8 cellular contexts compared by ENCODE assay signal in genomic region chr6:24910331-24910849, GRCh38. TPM values are rescaled to one million over a fixed set of nuclear protein-coding genes. Genes with fewer than 3 reads are reported as not detected.
A peak's percentile ranks its signal among the peaks of the same experiment; 100 is the strongest.
DNase-seq lines count a peak whose midpoint lies in the region; ATAC-seq and TF ChIP-seq lines count a peak whose summit lies in the region.

No MANE protein-coding gene starts in this region.

- TF ChIP-seq CTCF in heart right ventricle (IDR thresholded peaks at IDR 0.05) (peak in 5 of 9 donors; percentile 23 to 52 (median 40)), psoas muscle (IDR thresholded peaks at IDR 0.05) (peak; percentile 15)

- H3K27ac ChIP-seq in heart right ventricle (peak overlapping the region in 9 of 10 donors; percentile 63 to 82 (median 72)), psoas muscle (peak overlapping the region; percentile 87)

- intact Hi-C loops in activated T-helper 1 cell treated with anti-CD3 and anti-CD28 coated beads, Interleukin-12 subunit alpha, Interleukin-12 subunit beta, Interleukin-2, Interleukin-4 antibody, amounts not matched to agents 30 ng/mL and 10 ng/mL and 1 ng/mL, durations not matched to agents 14 hours and 24 hours and 36 hours (cut with micrococcal nuclease): no loop called here
- intact Hi-C loops in heart right ventricle (cut with DNase I) (loop anchor here in 1 of 10 donors (5.0 kb wide), 1 partner anchor 53 kb away; no protein-coding TSS in a partner anchor), psoas muscle (cut with DNase I) (loop anchor here in 1 of 2 donors (5.0 kb wide), 1 partner anchor 77 kb away; no protein-coding TSS in a partner anchor)

- ATAC-seq in HG03521 (IDR thresholded peaks at IDR 0.05; ENCODE audit: unreplicated experiment) (peak; percentile 50), heart right ventricle (peak; percentile 15 to 76 (median 59)), psoas muscle (peak; percentile 29 to 69 (median 48)), HG03378 (IDR thresholded peaks at IDR 0.05; ENCODE audit: unreplicated experiment) (no peak)

- no peaks in the 10 kb centered on the region for H3K27me3 Mint-ChIP-seq in activated T-helper 1 cell treated with anti-CD3 and anti-CD28 coated beads, Interleukin-12 subunit alpha, Interleukin-12 subunit beta, Interleukin-2, Interleukin-4 antibody, amounts not matched to agents 30 ng/mL and 10 ng/mL and 1 ng/mL, durations not matched to agents 14 hours and 24 hours and 36 hours (ENCODE audit: insufficient read depth)

- 3 to 5% methylated on average over 29 of the region's 29 CpGs for whole genome bisulfite sequencing in heart right ventricle, 2 donors
- WGBS in psoas muscle, 3 donors: 1 to 2% (median 1%) methylated on average over 28 to 29 of the region's 29 CpGs

- H3K27ac Mint-ChIP-seq in activated T-helper 1 cell treated with anti-CD3 and anti-CD28 coated beads, Interleukin-12 subunit alpha, Interleukin-12 subunit beta, Interleukin-2, Interleukin-4 antibody, amounts not matched to agents 30 ng/mL and 10 ng/mL and 1 ng/mL, durations not matched to agents 14 hours and 24 hours and 36 hours: peak overlapping the region; percentile 93

- H3K4me3 ChIP-seq in heart right ventricle (peak overlapping the region; percentile 50 to 81 (median 70)), psoas muscle (peak overlapping the region; percentile 82)

- peaks cover 0 to 68% (median 35%) of the 10 kb centered on the region in 9 donors for H3K4me1 ChIP-seq in heart right ventricle
- peaks cover 46% of the 10 kb centered on the region for H3K4me1 ChIP-seq in psoas muscle

- no peaks in the 10 kb centered on the region for H3K9me3 Mint-ChIP-seq in activated T-helper 1 cell treated with anti-CD3 and anti-CD28 coated beads, Interleukin-12 subunit alpha, Interleukin-12 subunit beta, Interleukin-2, Interleukin-4 antibody, amounts not matched to agents 30 ng/mL and 10 ng/mL and 1 ng/mL, durations not matched to agents 14 hours and 24 hours and 36 hours

- H3K36me3 Mint-ChIP-seq in activated T-helper 1 cell treated with anti-CD3 and anti-CD28 coated beads, Interleukin-12 subunit alpha, Interleukin-12 subunit beta, Interleukin-2, Interleukin-4 antibody, amounts not matched to agents 30 ng/mL and 10 ng/mL and 1 ng/mL, durations not matched to agents 14 hours and 24 hours and 36 hours (ENCODE audit: low read depth): peaks cover 28% of the 10 kb centered on the region

- peak; percentile 48 for DNase-seq in NCI-H1092 treated with DMSO at 0.1 percent for 48 hours (lab: John Stamatoyannopoulos, UW)
- DNase-seq in NCI-H1092 (lab: John Stamatoyannopoulos, UW): no peak
- no peak for DNase-seq in activated T-helper 1 cell treated with anti-CD3 and anti-CD28 coated beads, Interleukin-12 subunit alpha, Interleukin-12 subunit beta, Interleukin-2, Interleukin-4 antibody, amounts not matched to agents 30 ng/mL and 10 ng/mL and 1 ng/mL, durations not matched to agents 14 hours and 24 hours and 36 hours (ENCODE audit: low spot score)
- DNase-seq in heart right ventricle: peak; percentile 20 to 26
- DNase-seq in psoas muscle: peak in 1 of 2 donors; percentile 67
- DNase-seq in midbrain (lab: John Stamatoyannopoulos, UW): no peak

- H3K36me3 ChIP-seq in heart right ventricle: no peaks in the 10 kb centered on the region
- no peaks in the 10 kb centered on the region for H3K36me3 ChIP-seq in psoas muscle (ENCODE audit: insufficient read depth in 1 of 2, low read depth in 1 of 2)

- H3K4me1 Mint-ChIP-seq in activated T-helper 1 cell treated with anti-CD3 and anti-CD28 coated beads, Interleukin-12 subunit alpha, Interleukin-12 subunit beta, Interleukin-2, Interleukin-4 antibody, amounts not matched to agents 30 ng/mL and 10 ng/mL and 1 ng/mL, durations not matched to agents 14 hours and 24 hours and 36 hours (ENCODE audit: low read depth): peaks cover 89% of the 10 kb centered on the region

- H3K27me3 ChIP-seq in heart right ventricle: no peaks in the 10 kb centered on the region
- H3K27me3 ChIP-seq in psoas muscle (ENCODE audit: insufficient read depth in 3 of 3, low read length in 2 of 3): no peaks in the 10 kb centered on the region

- H3K9me3 ChIP-seq in heart right ventricle (no peaks in the 10 kb centered on the region), psoas muscle (no peaks in the 10 kb centered on the region)

- H3K4me3 Mint-ChIP-seq in activated T-helper 1 cell treated with anti-CD3 and anti-CD28 coated beads, Interleukin-12 subunit alpha, Interleukin-12 subunit beta, Interleukin-2, Interleukin-4 antibody, amounts not matched to agents 30 ng/mL and 10 ng/mL and 1 ng/mL, durations not matched to agents 14 hours and 24 hours and 36 hours: peak overlapping the region; percentile 89

RNA-seq across cellular contexts. Expression of gene RIPOR2, which starts 25.4 kb away (rescaled TPM):
- 30.8 and 31.1 TPM in 2 replicates for total RNA-seq in activated T-helper 1 cell treated with anti-CD3 and anti-CD28 coated beads, Interleukin-12 subunit alpha, Interleukin-12 subunit beta, Interleukin-2, Interleukin-4 antibody, amounts not matched to agents 30 ng/mL and 10 ng/mL and 1 ng/mL, durations not matched to agents 14 hours and 24 hours and 36 hours
- 10 to 100 TPM in 1 of 10 donors, 1 to 10 TPM in 9; 2.0 to 14.5 (median 4.6) TPM for total RNA-seq in heart right ventricle
- 1 to 10 TPM; 1.2 to 1.4 TPM for polyA plus RNA-seq in heart right ventricle
- 10 to 100 TPM in 1 of 4 donors, 1 to 10 TPM in 3; 4.1 to 13.2 (median 7.5) TPM for total RNA-seq in psoas muscle
- 10 to 100 TPM in 1 of 3 donors, 1 to 10 TPM in 2; 1.3 to 12.9 (median 5.8) TPM for polyA plus RNA-seq in psoas muscle

Comparison
In these comparisons a context has a peak if more than half of its experiments do, and no peak if none do; other contexts are left out.
1. DNase-seq: peak in NCI-H1092 treated with DMSO at 0.1 percent for 48 hours (single experiment) and heart right ventricle (2 of 2); none in NCI-H1092 (single experiment), activated T-helper 1 cell treated with anti-CD3 and anti-CD28 coated beads, Interleukin-12 subunit alpha, Interleukin-12 subunit beta, Interleukin-2, Interleukin-4 antibody, amounts not matched to agents 30 ng/mL and 10 ng/mL and 1 ng/mL, durations not matched to agents 14 hours and 24 hours and 36 hours (single experiment) and midbrain (single experiment).